In the genomic region with DNA sequence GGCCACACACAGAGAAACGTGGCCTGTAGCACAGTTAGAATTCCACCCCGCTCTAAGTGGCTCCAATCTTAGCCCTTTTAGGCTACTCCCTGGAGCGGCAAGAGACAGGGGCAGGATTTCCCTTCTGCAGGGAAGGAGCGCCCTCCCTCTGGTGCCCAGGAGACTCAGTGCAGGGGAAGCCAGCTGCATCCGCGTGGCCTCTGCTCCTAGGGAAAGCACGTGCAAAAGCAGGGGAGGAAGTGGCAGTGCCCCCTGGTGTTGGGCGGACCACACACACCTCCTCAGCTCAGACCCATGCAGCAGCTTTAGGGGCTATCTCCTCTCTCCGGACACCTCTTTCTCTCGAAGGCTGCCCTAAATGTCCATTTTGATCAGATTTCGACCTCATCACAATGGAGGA, we compare ENCODE assay signal across 8 cellular contexts. TPM values are rescaled to one million over a fixed set of nuclear protein-coding genes. Genes with fewer than 3 reads are reported as not detected.
DNase-seq lines count a peak whose midpoint lies in the region; ATAC-seq and TF ChIP-seq lines count a peak whose summit lies in the region.

No MANE protein-coding gene starts in this region.

- no peaks in the 10 kb centered on the region for H3K9me3 ChIP-seq in WERI-Rb-1 (ENCODE audit: severe bottlenecking)

- H3K27ac ChIP-seq in WERI-Rb-1, result no peak overlapping the region

- no peaks in the 10 kb centered on the region for H3K36me3 ChIP-seq in WERI-Rb-1

- intact Hi-C loops in sciatic nerve (cut with DNase I), result no loop called here

- ATAC-seq in HG03139 (IDR thresholded peaks at IDR 0.05; ENCODE audit: unreplicated experiment) (peak; percentile 79), sciatic nerve (peak; percentile 75), GM19467 (IDR thresholded peaks at IDR 0.05; ENCODE audit: unreplicated experiment) (no peak), GM18867 (IDR thresholded peaks at IDR 0.05; ENCODE audit: unreplicated experiment) (no peak), HG02970 (IDR thresholded peaks at IDR 0.05; ENCODE audit: low FRiP score, unreplicated experiment) (no peak)

- H3K27me3 ChIP-seq in WERI-Rb-1 (ENCODE audit: insufficient read depth, low read depth, severe bottlenecking), result no peaks in the 10 kb centered on the region

- peak; percentile 73 for DNase-seq in D341Med (ENCODE audit: low spot score)
- DNase-seq in WERI-Rb-1, result peak; percentile 74
- peak; percentile 21 for DNase-seq in fibroblast of pulmonary artery (ENCODE audit: low read depth)
- no peak for DNase-seq in sciatic nerve (ENCODE audit: low spot score)

- TF ChIP-seq CTCF in WERI-Rb-1 (IDR thresholded peaks at IDR 0.05; ENCODE audit: low read depth, low read length) (peak; percentile 90), fibroblast of pulmonary artery (IDR thresholded peaks at IDR 0.05; ENCODE audit: low read length, missing control alignments) (peak; percentile 32)

- H3K4me3 ChIP-seq in WERI-Rb-1 (ENCODE audit: low read depth, low read length), result no peak overlapping the region
- H3K4me3 ChIP-seq in fibroblast of pulmonary artery (replicated peaks; ENCODE audit: low read depth, low read length), result no peak overlapping the region

RNA-seq across cellular contexts. Expression of gene SPRING1, which starts 50.0 kb away (rescaled TPM):
- 20.2 TPM for total RNA-seq in sciatic nerve

RNA-seq across cellular contexts. Expression of gene RNFT2, which starts 50.2 kb away (rescaled TPM):
- 6.6 TPM for total RNA-seq in sciatic nerve

Comparison
In these comparisons a context has a peak if more than half of its experiments do, and no peak if none do; other contexts are left out.
1. ATAC-seq: peak in HG03139 (single experiment) and sciatic nerve (single experiment); none in GM19467 (single experiment), GM18867 (single experiment) and HG02970 (single experiment).